In the genomic region with DNA sequence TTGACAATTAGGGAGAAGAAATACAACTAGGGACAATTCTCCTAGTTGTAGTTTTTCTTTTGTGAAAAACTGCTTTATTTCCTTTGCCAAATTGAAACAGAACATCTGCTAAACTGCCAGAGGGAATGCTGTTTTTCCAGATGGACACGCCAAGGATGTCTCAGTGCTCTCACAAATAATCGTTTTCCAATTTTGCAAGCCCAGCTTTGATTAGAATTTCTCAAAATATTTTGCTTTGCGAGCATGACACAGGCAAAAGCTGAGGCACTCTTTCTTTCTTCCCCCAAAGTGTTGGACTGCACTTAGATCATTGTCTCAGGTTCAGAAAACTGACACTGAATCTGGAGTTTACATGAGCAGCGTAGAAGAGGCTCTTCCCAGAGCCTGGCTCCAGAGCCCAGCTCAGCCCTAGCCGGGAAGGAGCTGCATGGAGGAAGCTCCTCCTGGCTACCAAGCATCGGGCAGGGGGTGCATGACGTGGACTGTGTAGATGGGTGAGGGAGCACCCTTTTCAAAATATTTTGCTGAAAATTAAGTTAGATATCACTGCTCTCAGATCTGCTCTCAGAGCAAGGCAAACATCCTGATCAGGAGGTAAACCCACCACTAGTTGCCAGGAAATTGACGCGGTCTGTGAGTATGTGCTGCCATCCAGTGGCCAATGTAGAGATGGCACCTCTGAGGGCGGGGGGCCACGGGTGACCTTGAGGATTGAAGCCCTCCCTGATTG, we compare ENCODE assay signal across 8 cellular contexts.
DNase-seq lines count a peak whose midpoint lies in the region; ATAC-seq and TF ChIP-seq lines count a peak whose summit lies in the region.

No MANE protein-coding gene starts in this region.

- H3K27ac Mint-ChIP-seq in CD8-positive, alpha-beta T cell, result no peak overlapping the region

- CTCF ChIA-PET in CD8-positive, alpha-beta T cell (lab: Charles Lee), result interaction anchor here (0.6 to 3.3 kb wide), 30 partner anchors 10 to 1283 kb away, joined by 3 to 51 read pairs (median 3); no protein-coding TSS in a partner anchor

- ATAC-seq in CD8-positive, alpha-beta T cell, result peak; percentile 99
- peak; percentile 80 for ATAC-seq in GM19372 (IDR thresholded peaks at IDR 0.05; ENCODE audit: low read depth, unreplicated experiment)
- ATAC-seq in HG03575 (IDR thresholded peaks at IDR 0.05; ENCODE audit: extremely low read depth, insufficient number of reproducible peaks, low FRiP score, unreplicated experiment), result peak; percentile 81
- ATAC-seq in heart left ventricle, result peak; percentile 69 to 90 (median 86)

- WGBS in heart left ventricle, 4 donors, result 16 to 26% (median 21%) methylated on average over 11 of the region's 11 CpGs

- no peaks in the 10 kb centered on the region for H3K36me3 ChIP-seq in CD8-positive, alpha-beta T cell (ENCODE audit: insufficient read depth, low read length)
- H3K36me3 ChIP-seq in heart left ventricle (no peaks in the 10 kb centered on the region), uterus (no peaks in the 10 kb centered on the region)

- peaks cover 19% of the 10 kb centered on the region for H3K4me1 ChIP-seq in CD8-positive, alpha-beta T cell (ENCODE audit: insufficient read depth, low read length)
- H3K4me1 ChIP-seq in heart left ventricle (peaks cover 0 to 23% (median 1%) of the 10 kb centered on the region in 12 donors), uterus (no peaks in the 10 kb centered on the region)

- H3K4me3 ChIP-seq in CD8-positive, alpha-beta T cell (ENCODE audit: low read depth, low read length), result no peak overlapping the region
- H3K4me3 ChIP-seq in heart left ventricle, result peak overlapping the region in 8 of 12 donors; percentile 11 to 41 (median 23)
- H3K4me3 ChIP-seq in uterus, result peak overlapping the region in 1 of 2 donors; percentile 24

- H3K4me1 Mint-ChIP-seq in CD8-positive, alpha-beta T cell (ENCODE audit: low read depth), result peaks cover 35% of the 10 kb centered on the region

- H3K36me3 Mint-ChIP-seq in CD8-positive, alpha-beta T cell, result no peaks in the 10 kb centered on the region

- no peaks in the 10 kb centered on the region for H3K9me3 ChIP-seq in CD8-positive, alpha-beta T cell (ENCODE audit: low read length)
- no peaks in the 10 kb centered on the region for H3K9me3 ChIP-seq in heart left ventricle
- H3K9me3 ChIP-seq in uterus, result no peaks in the 10 kb centered on the region

- H3K27ac ChIP-seq in CD8-positive, alpha-beta T cell (ENCODE audit: low read depth, low read length), result no peak overlapping the region
- H3K27ac ChIP-seq in heart left ventricle (peak overlapping the region; percentile 4 to 68 (median 31)), uterus (peak overlapping the region; percentile 76 to 79)

- peak; percentile 94 for TF ChIP-seq CTCF in CD8-positive, alpha-beta T cell (IDR thresholded peaks at IDR 0.05)
- TF ChIP-seq CTCF in heart left ventricle (IDR thresholded peaks at IDR 0.05) (peak; percentile 86 to 99 (median 97)), uterus (IDR thresholded peaks at IDR 0.05) (peak; percentile 82 to 98 (median 94))

- peaks cover 36% of the 10 kb centered on the region for H3K27me3 Mint-ChIP-seq in CD8-positive, alpha-beta T cell (ENCODE audit: low read depth)

- H3K9me3 Mint-ChIP-seq in CD8-positive, alpha-beta T cell, result no peaks in the 10 kb centered on the region

- intact Hi-C loops in CD8-positive, alpha-beta T cell (cut with DNase I, micrococcal nuclease), result loop anchor here (1.0 to 10.0 kb wide), 10 partner anchors 80 to 1281 kb away; a partner anchor contains a TSS
- intact Hi-C loops in heart left ventricle (cut with DNase I), result loop anchor here (1.0 to 10.0 kb wide), 16 partner anchors 79 to 593 kb away; a partner anchor contains a TSS
- intact Hi-C loops in uterus (cut with DNase I; ENCODE audit: low total_unique reads), result loop anchor here (5.0 kb wide), 3 partner anchors 318 to 593 kb away; no protein-coding TSS in a partner anchor

- TF ChIP-seq POLR2A in heart left ventricle (IDR thresholded peaks at IDR 0.05) (no peak), uterus (IDR thresholded peaks at IDR 0.05) (no peak)

- H3K4me3 Mint-ChIP-seq in CD8-positive, alpha-beta T cell, result no peak overlapping the region

- DNase-seq in CD8-positive, alpha-beta T cell, result peak; percentile 47 to 84 (median 65)
- DNase-seq in SHP77 treated with DMSO at 0.1 percent for 48 hours (lab: John Stamatoyannopoulos, UW) (peak; percentile 41), heart left ventricle (peak; percentile 33 to 76 (median 45)), putamen (ENCODE audit: low spot score) (peak; percentile 37), uterus (peak; percentile 70 to 79)
- peak; percentile 61 for DNase-seq in activated naive CD4-positive, alpha-beta T cell treated with anti-CD3 and anti-CD28 coated beads, Interleukin-2, amount 50 U/mL, for 16 hours

- peaks cover 5% of the 10 kb centered on the region for H3K27me3 ChIP-seq in CD8-positive, alpha-beta T cell (ENCODE audit: insufficient read depth, low read length)
- H3K27me3 ChIP-seq in heart left ventricle (peaks cover 0 to 8% (median 0%) of the 10 kb centered on the region in 9 donors), uterus (no peaks in the 10 kb centered on the region)

- POLR2A ChIA-PET in CD8-positive, alpha-beta T cell (lab: Charles Lee), result no interaction called here
